Comparison of ENCODE assay signal across 32 cellular contexts in the genomic region with DNA sequence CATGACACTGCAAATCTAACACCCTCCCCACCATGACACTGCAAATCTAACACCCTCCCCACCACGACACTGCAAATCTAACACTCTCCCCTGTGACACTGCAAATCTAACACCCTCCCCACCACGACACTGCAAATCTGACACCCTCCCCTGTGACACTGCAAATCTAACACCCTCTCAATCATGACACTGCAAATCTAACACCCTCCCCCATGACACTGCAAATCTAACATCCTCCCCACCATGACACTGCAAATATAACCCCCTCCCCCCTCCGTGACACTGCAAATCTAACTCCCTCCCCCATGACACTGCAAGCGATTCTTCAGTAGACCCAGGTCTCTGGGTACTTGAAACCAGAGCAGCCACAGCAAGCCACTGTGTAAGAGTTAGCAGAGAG.
"Had no signal": no experiment of that assay in that cellular context is flagged by ENCODE, and none has a peak within 500 bp of the region (broad histone marks: within the 10 kb centered on the region; RNA-seq: fewer than 3 reads in every experiment).

No MANE protein-coding gene starts in this region.

- DNase-seq: activated B cell treated with CpG ODN at 0.5 μM for 24 hours; activated CD4-positive, alpha-beta T cell treated with anti-CD3 and anti-CD28 coated beads for 48 hours; activated CD4-positive, alpha-beta T cell treated with anti-CD3 and anti-CD28 coated beads, Interleukin-2, amount 50 U/mL, for 1 hour; activated CD4-positive, alpha-beta T cell treated with anti-CD3 and anti-CD28 coated beads, Interleukin-2, amount 50 U/mL, for 48 hours; activated CD8-positive, alpha-beta memory T cell treated with anti-CD3 and anti-CD28 coated beads for 24 hours; activated CD8-positive, alpha-beta T cell treated with anti-CD3 and anti-CD28 coated beads for 36 hours; activated effector memory CD4-positive, alpha-beta T cell treated with Interleukin-2 at 50 U/mL for 16 hours; activated gamma-delta T cell treated with Interleukin-2 at 50 U/mL for 16 hours; activated naive CD4-positive, alpha-beta T cell treated with anti-CD3 and anti-CD28 coated beads, Interleukin-2, amount 50 U/mL, for 16 hours; activated naive CD4-positive, alpha-beta T cell treated with Interleukin-2 at 50 U/mL for 16 hours; activated T-cell treated with anti-CD3 and anti-CD28 coated beads, Interleukin-2, amount 50 U/mL, for 4 hours; amniotic stem cell; anterior cingulate cortex; brain microvascular endothelial cell; cortex of kidney; dermis blood vessel endothelial cell; effector CD4-positive, alpha-beta T cell; effector memory CD8-positive, alpha-beta T cell; foreskin fibroblast; T-helper 17 cell; T1000; WERI-Rb-1 had no signal

- FAIRE-seq: astrocyte, bronchial epithelial cell, colon, endometrium, endothelial cell of umbilical vein, frontal cortex had no signal

- H3K27me3 ChIP-seq: brain microvascular endothelial cell had no signal

- H3K27ac ChIP-seq: brain microvascular endothelial cell, epithelial cell of prostate, WERI-Rb-1 had no signal

- ATAC-seq: activated CD4-positive, CD25-positive, alpha-beta regulatory T cell treated with anti-CD3 and anti-CD28 coated beads, Interleukin-2, amount 50 U/mL, for 24 hours; activated CD8-positive, alpha-beta T cell treated with anti-CD3 and anti-CD28 coated beads for 36 hours; activated T-cell treated with anti-CD3 and anti-CD28 coated beads, Interleukin-2, amount 50 U/mL, for 4 hours; activated T-helper 17 cell treated with anti-CD3 and anti-CD28 coated beads, Interleukin-2, amount 50 U/mL, for 72 hours; effector memory CD8-positive, alpha-beta T cell; esophagus mucosa; T-helper 17 cell had no signal

- H3K36me3 ChIP-seq: brain microvascular endothelial cell, WERI-Rb-1 had no signal
